ENCODE assay signal across 8 cellular contexts in genomic region chr6:57173886-57174510, GRCh38. TPM values are rescaled to one million over a fixed set of nuclear protein-coding genes. Genes with fewer than 3 reads are reported as not detected.
DNase-seq lines count a peak whose midpoint lies in the region; ATAC-seq and TF ChIP-seq lines count a peak whose summit lies in the region.

No MANE protein-coding gene starts in this region.

- H3K4me1 ChIP-seq in mesenchymal stem cell (ENCODE audit: control insufficient read depth, insufficient read depth, low read depth, low read length), result peaks cover 2% of the 10 kb centered on the region

- H3K9ac ChIP-seq in mesenchymal stem cell (ENCODE audit: low read length), result peak overlapping the region; percentile 99

- peak overlapping the region; percentile 68 for H3K4me2 ChIP-seq in mesenchymal stem cell (ENCODE audit: low read length, poor library complexity, severe bottlenecking)

- WGBS in mesenchymal stem cell, result 20% methylated on average over 2 of the region's 5 CpGs

- H3K14ac ChIP-seq in mesenchymal stem cell (ENCODE audit: low read length in 2 of 2), result no peak overlapping the region

- H2AK5ac ChIP-seq in mesenchymal stem cell (ENCODE audit: low read length, severe bottlenecking), result peak overlapping the region; percentile 52

- H3K23ac ChIP-seq in mesenchymal stem cell (ENCODE audit: low read length in 2 of 2), result no peak overlapping the region

- H3K27ac ChIP-seq in mesenchymal stem cell (ENCODE audit: low read length, poor library complexity, severe bottlenecking), result peak overlapping the region; percentile 88

- peaks cover 2 to 38% of the 10 kb centered on the region in 2 experiments for H3K36me3 ChIP-seq in mesenchymal stem cell (ENCODE audit: control insufficient read depth in 1 of 2, insufficient read depth in 2 of 2, low read depth in 1 of 2, low read length in 2 of 2)

- peak overlapping the region in 1 of 2 experiments; percentile 15 for H3K4ac ChIP-seq in mesenchymal stem cell (ENCODE audit: low read depth in 1 of 2, low read length in 2 of 2)

- H2AFZ ChIP-seq in mesenchymal stem cell (ENCODE audit: low read depth, low read length), result no peak overlapping the region

- H3K18ac ChIP-seq in mesenchymal stem cell (ENCODE audit: low read depth in 1 of 2, low read length in 2 of 2), result peak overlapping the region in 1 of 2 experiments; percentile 14

- no peak overlapping the region for H2BK120ac ChIP-seq in mesenchymal stem cell (ENCODE audit: low read depth, low read length)

- no peaks in the 10 kb centered on the region for H3K27me3 ChIP-seq in mesenchymal stem cell (ENCODE audit: control insufficient read depth in 1 of 2, insufficient read depth in 1 of 2, low read length in 2 of 2)

- no peak overlapping the region for H4K8ac ChIP-seq in mesenchymal stem cell (ENCODE audit: low read length)

- H3K9me3 ChIP-seq in mesenchymal stem cell (ENCODE audit: control insufficient read depth, low read length), result no peaks in the 10 kb centered on the region

- in situ Hi-C loops in astrocyte of the spinal cord (cut with HindIII; ENCODE audit: low sequenced_read_pairs) (no loop called here), GM13977 (cut with MboI; ENCODE audit: low pct_unique_long_range_greater_than_20kb, low sequenced_read_pairs, unreplicated experiment) (no loop called here)

- DNase-seq in Daoy (ENCODE audit: low read depth) (peak; percentile 82), LHCN-M2 (ENCODE audit: low read depth) (peak; percentile 75), astrocyte of the spinal cord (ENCODE audit: low read depth, low spot score) (peak; percentile 76), mesenchymal stem cell (peak; percentile 84), GM13977 (ENCODE audit: low spot score) (no peak), SHP77 (lab: John Stamatoyannopoulos, UW) (no peak)

- H2BK12ac ChIP-seq in mesenchymal stem cell (ENCODE audit: low read length in 2 of 2), result no peak overlapping the region

- ATAC-seq in HG02623 (IDR thresholded peaks at IDR 0.05; ENCODE audit: unreplicated experiment), result no peak
- ATAC-seq in HG02981 (IDR thresholded peaks at IDR 0.05; ENCODE audit: unreplicated experiment), result no peak

- H4K91ac ChIP-seq in mesenchymal stem cell (ENCODE audit: low read length), result no peak overlapping the region

- H3K4me3 ChIP-seq in astrocyte of the spinal cord (ENCODE audit: low read depth, low read length) (peak overlapping the region; percentile 66), mesenchymal stem cell (ENCODE audit: insufficient read depth in 1 of 2, low read depth in 1 of 2, low read length in 2 of 2) (peak overlapping the region in 1 of 2 experiments; percentile 95)

- H3K79me1 ChIP-seq in mesenchymal stem cell (replicated peaks; ENCODE audit: low read length, poor library complexity, severe bottlenecking), result no peaks in the 10 kb centered on the region

- no peak overlapping the region for H2BK15ac ChIP-seq in mesenchymal stem cell (ENCODE audit: low read depth, poor library complexity, severe bottlenecking)

- no peak for TF ChIP-seq CTCF in astrocyte of the spinal cord (IDR thresholded peaks at IDR 0.05; ENCODE audit: low read depth, low read length)
- no peak for TF ChIP-seq CTCF in GM13977 (IDR thresholded peaks at IDR 0.05; ENCODE audit: extremely low read depth, insufficient read depth, missing control alignments)

- no peak overlapping the region for H2BK5ac ChIP-seq in mesenchymal stem cell (ENCODE audit: low read depth, low read length, poor library complexity, severe bottlenecking)

RNA-seq across cellular contexts. Expression of gene BAG2, which starts 1.9 kb away (rescaled TPM):
- 22.5 and 23.3 TPM in 2 replicates for total RNA-seq in Daoy (2014; rRNA removed; shearing (Covaris generic))
- 16.3 and 19.6 TPM in 2 replicates for total RNA-seq in LHCN-M2 (2014; rRNA removed)
- polyA plus RNA-seq in LHCN-M2 (2012), result 5.2 TPM
- polyA plus RNA-seq in mesenchymal stem cell (2013, experiment 1 of 2), result 5.6 TPM
- 5.8 TPM for polyA plus RNA-seq in mesenchymal stem cell (2013, experiment 2 of 2)

RNA-seq across cellular contexts. Expression of gene RAB23, which starts 48.1 kb away (rescaled TPM):
- total RNA-seq in Daoy (2014; rRNA removed; shearing (Covaris generic)), result 20.6 and 26.4 TPM in 2 replicates
- total RNA-seq in LHCN-M2 (2014; rRNA removed), result 37.0 and 39.8 TPM in 2 replicates
- polyA plus RNA-seq in LHCN-M2 (2012), result 10.4 TPM
- polyA plus RNA-seq in mesenchymal stem cell (2013, experiment 1 of 2), result 21.7 TPM
- 22.7 TPM for polyA plus RNA-seq in mesenchymal stem cell (2013, experiment 2 of 2)

Comparison
In these comparisons a context has a peak if more than half of its experiments do, and no peak if none do; other contexts are left out.
1. DNase-seq: peak in Daoy (single experiment), LHCN-M2 (single experiment), astrocyte of the spinal cord (single experiment) and mesenchymal stem cell (single experiment); none in GM13977 (single experiment) and SHP77 (0 of 2).